Comparison of ENCODE assay signal across 8 cellular contexts in the genomic region with DNA sequence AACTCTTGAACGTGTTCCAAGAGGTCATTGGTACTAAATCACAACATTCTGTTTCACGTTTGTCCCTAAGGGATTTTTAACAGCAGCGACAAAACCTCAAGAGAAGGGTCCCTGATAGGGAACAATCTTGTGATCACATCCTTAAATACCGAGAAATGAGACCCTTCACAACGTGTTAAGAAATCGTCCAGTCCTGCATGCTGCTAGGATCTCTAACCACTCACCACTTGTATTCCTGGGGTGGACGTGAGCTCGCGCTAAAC.
DNase-seq lines count a peak whose midpoint lies in the region; ATAC-seq, FAIRE-seq and TF ChIP-seq lines count a peak whose summit lies in the region.

No MANE protein-coding gene starts in this region.

- no peaks in the 10 kb centered on the region for H3K27me3 Mint-ChIP-seq in T-helper 1 cell treated with Interleukin-12 subunit alpha and Interleukin-12 subunit beta and Interleukin-4 antibody, amounts not matched to agents 30 μg/mL and 1 μg/mL, for 36 hours (ENCODE audit: low read depth)
- peaks cover 6% of the 10 kb centered on the region for H3K27me3 Mint-ChIP-seq in activated naive CD8-positive, alpha-beta T cell treated with anti-CD3 and anti-CD28 coated beads, Interleukin-2, amount 50 U/mL, for 24 hours

- intact Hi-C loops in kidney (cut with DNase I), result no loop called here

- H3K9me3 ChIP-seq in kidney (ENCODE audit: control insufficient read depth in 1 of 2, low read length in 2 of 2), result no peaks in the 10 kb centered on the region

- H3K9ac ChIP-seq in kidney (ENCODE audit: low read length in 2 of 2), result peak overlapping the region; percentile 97 to 98

- no peak for TF ChIP-seq CTCF in kidney (IDR thresholded peaks at IDR 0.05; ENCODE audit: borderline replicate concordance, extremely low read depth, insufficient read depth)

- peaks cover 60% of the 10 kb centered on the region for H3K4me1 Mint-ChIP-seq in T-helper 1 cell treated with Interleukin-12 subunit alpha and Interleukin-12 subunit beta and Interleukin-4 antibody, amounts not matched to agents 30 μg/mL and 1 μg/mL, for 36 hours (ENCODE audit: low read depth)
- H3K4me1 Mint-ChIP-seq in activated naive CD8-positive, alpha-beta T cell treated with anti-CD3 and anti-CD28 coated beads, Interleukin-2, amount 50 U/mL, for 24 hours, result peaks cover 54% of the 10 kb centered on the region

- H3K4me3 ChIP-seq in kidney (ENCODE audit: low read length in 2 of 2), result peak overlapping the region; percentile 72 to 77

- peaks cover 4 to 8% of the 10 kb centered on the region in 2 donors for H3K4me1 ChIP-seq in kidney (ENCODE audit: control insufficient read depth in 1 of 2, insufficient read depth in 1 of 2, low read depth in 1 of 2, low read length in 2 of 2)

- no peak for ATAC-seq in activated naive CD8-positive, alpha-beta T cell treated with anti-CD3 and anti-CD28 coated beads, Interleukin-2, amount 50 U/mL, for 24 hours
- ATAC-seq in HG02870 (IDR thresholded peaks at IDR 0.05; ENCODE audit: unreplicated experiment), result no peak

- FAIRE-seq in kidney (lab: Jason Lieb, UNC), result no peak

- H3K27ac Mint-ChIP-seq in T-helper 1 cell treated with Interleukin-12 subunit alpha and Interleukin-12 subunit beta and Interleukin-4 antibody, amounts not matched to agents 30 μg/mL and 1 μg/mL, for 36 hours, result peak overlapping the region; percentile 100
- H3K27ac Mint-ChIP-seq in activated naive CD8-positive, alpha-beta T cell treated with anti-CD3 and anti-CD28 coated beads, Interleukin-2, amount 50 U/mL, for 24 hours, result peak overlapping the region; percentile 98

- peaks cover 8% of the 10 kb centered on the region for H3K36me3 Mint-ChIP-seq in T-helper 1 cell treated with Interleukin-12 subunit alpha and Interleukin-12 subunit beta and Interleukin-4 antibody, amounts not matched to agents 30 μg/mL and 1 μg/mL, for 36 hours (ENCODE audit: low read depth)
- peaks cover 2% of the 10 kb centered on the region for H3K36me3 Mint-ChIP-seq in activated naive CD8-positive, alpha-beta T cell treated with anti-CD3 and anti-CD28 coated beads, Interleukin-2, amount 50 U/mL, for 24 hours (ENCODE audit: low read depth)

- no peaks in the 10 kb centered on the region for H3K36me3 ChIP-seq in kidney (ENCODE audit: control insufficient read depth in 1 of 2, insufficient read depth in 2 of 2, low read length in 2 of 2)

- DNase-seq in T-helper 1 cell (no peak), kidney (no peak), substantia nigra (lab: John Stamatoyannopoulos, UW) (no peak), medulla oblongata (ENCODE audit: extremely low spot score) (no peak)
- no peak for DNase-seq in activated naive CD8-positive, alpha-beta T cell treated with anti-CD3 and anti-CD28 coated beads, Interleukin-2, amount 50 U/mL, for 24 hours
- DNase-seq in stimulated activated CD4-positive, alpha-beta T cell treated with anti-CD3 and anti-CD28 coated beads, Interleukin-4, amount 100 ng/mL, for 4 hours, result no peak

- H3K4me3 Mint-ChIP-seq in T-helper 1 cell treated with Interleukin-12 subunit alpha and Interleukin-12 subunit beta and Interleukin-4 antibody, amounts not matched to agents 30 μg/mL and 1 μg/mL, for 36 hours, result peak overlapping the region; percentile 97
- H3K4me3 Mint-ChIP-seq in activated naive CD8-positive, alpha-beta T cell treated with anti-CD3 and anti-CD28 coated beads, Interleukin-2, amount 50 U/mL, for 24 hours, result peak overlapping the region; percentile 92

- H3K9me3 Mint-ChIP-seq in T-helper 1 cell treated with Interleukin-12 subunit alpha and Interleukin-12 subunit beta and Interleukin-4 antibody, amounts not matched to agents 30 μg/mL and 1 μg/mL, for 36 hours, result peaks cover 3% of the 10 kb centered on the region
- no peaks in the 10 kb centered on the region for H3K9me3 Mint-ChIP-seq in activated naive CD8-positive, alpha-beta T cell treated with anti-CD3 and anti-CD28 coated beads, Interleukin-2, amount 50 U/mL, for 24 hours

- peak overlapping the region; percentile 99 to 100 for H3K27ac ChIP-seq in kidney (ENCODE audit: low read depth in 2 of 2, low read length in 2 of 2)
- H3K27ac ChIP-seq in substantia nigra (ENCODE audit: low read depth, low read length, poor library complexity, severe bottlenecking), result peak overlapping the region; percentile 93
